12 cellular contexts compared by ENCODE assay signal in the genomic region with DNA sequence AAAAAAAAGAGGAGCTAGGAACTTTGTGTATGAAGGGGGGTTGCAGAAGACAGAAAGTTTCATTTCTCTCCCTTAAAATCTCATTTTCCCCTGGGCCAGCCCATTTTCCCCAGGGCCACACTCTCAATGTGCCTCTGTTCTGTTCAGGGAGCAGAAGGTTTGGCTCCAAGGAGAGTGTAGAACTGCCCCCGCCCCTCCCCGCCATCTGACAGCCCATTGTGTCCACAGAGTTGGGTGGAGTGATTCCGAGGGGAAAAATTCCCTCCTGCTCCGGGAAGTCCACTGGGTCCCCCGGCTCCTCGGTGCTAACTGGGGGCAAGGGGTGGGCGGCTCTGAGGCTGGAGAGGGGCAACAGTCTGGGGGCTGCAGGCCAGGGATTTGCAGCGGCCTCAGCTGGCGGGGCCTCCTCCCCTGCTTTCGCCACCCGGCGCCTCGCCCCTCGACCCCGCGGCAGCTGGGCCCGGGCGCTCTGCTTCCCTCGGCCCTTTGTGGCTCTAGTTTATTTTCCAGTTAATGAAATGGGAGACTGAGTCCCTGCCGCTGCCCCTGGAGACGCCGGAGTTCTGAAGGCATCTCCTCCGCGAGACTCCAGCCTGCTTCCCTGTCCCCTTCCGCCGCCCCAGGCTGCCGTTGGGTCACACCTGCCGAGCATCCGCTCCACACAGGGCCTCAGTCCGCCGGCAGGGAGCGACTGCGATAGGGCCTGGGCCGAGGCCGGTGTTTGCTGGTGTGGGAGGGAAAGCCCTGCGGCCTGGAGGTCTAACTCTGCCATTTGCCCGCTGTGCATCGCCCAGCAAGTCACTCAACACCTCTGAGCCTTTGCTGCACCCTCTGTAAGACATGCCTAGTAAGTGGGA. TPM values are rescaled to one million over a fixed set of nuclear protein-coding genes. Genes with fewer than 3 reads are reported as not detected.
DNase-seq lines count a peak whose midpoint lies in the region; ATAC-seq, FAIRE-seq and TF ChIP-seq lines count a peak whose summit lies in the region.
"Had no signal": no experiment of that assay in that cellular context is flagged by ENCODE, and none has a peak within 500 bp of the region (broad histone marks: within the 10 kb centered on the region; RNA-seq: fewer than 3 reads in every experiment).

No MANE protein-coding gene starts in this region.

- DNase-seq in K562 (ENCODE audit: extremely low read depth in 1 of 4, low spot score in 3 of 4): no peak
- peak; percentile 37 for DNase-seq in left cardiac atrium
- no peak for DNase-seq in retinal pigment epithelial cell (ENCODE audit: low read depth)
- DNase-seq in stimulated activated CD4-positive, alpha-beta T cell treated with anti-CD3 and anti-CD28 coated beads, Interleukin-4, amount 100 ng/mL, for 4 hours: no peak
- no peak for DNase-seq in urothelium cell line (ENCODE audit: low spot score)
- DNase-seq in NCI-H748 treated with DMSO at 0.1 percent for 48 hours (lab: John Stamatoyannopoulos, UW): no peak
- DNase-seq: activated T-cell treated with anti-CD3 and anti-CD28 coated beads, Interleukin-2, amount 50 U/mL, for 1 hour; CD8-positive, alpha-beta memory T cell; NCI-H226 had no signal

- no peak overlapping the region for H2AFZ ChIP-seq in K562 (ENCODE audit: low read depth, low read length)

- H3K36me3 ChIP-seq in ES-I3 (ENCODE audit: insufficient read depth, low read length): no peaks in the 10 kb centered on the region
- H3K36me3 ChIP-seq in K562 (ENCODE audit: control insufficient read depth, insufficient read depth, low read length): no peaks in the 10 kb centered on the region

- no peak overlapping the region for H3K4me3 ChIP-seq in K562
- no peak overlapping the region for H3K4me3 ChIP-seq in retinal pigment epithelial cell (ENCODE audit: low read length)

- POLR2A ChIA-PET in K562 (lab: Yijun Ruan, JAX): interaction anchor here (1.0 to 1.2 kb wide), 2 partner anchors 8 to 10 kb away, joined by 3 to 4 read pairs; no protein-coding TSS in a partner anchor

- intact Hi-C loops in K562 (cut with micrococcal nuclease) (no loop called here), left cardiac atrium (cut with DNase I) (no loop called here)

- H3K27me3 ChIP-seq in K562 (ENCODE audit: control insufficient read depth in 2 of 2, insufficient read depth in 2 of 2, low read length in 2 of 2): peaks cover 0 to 14% of the 10 kb centered on the region in 2 experiments; a peak in 3 of 5 replicates

- BruUV-seq in K562 (replicated peaks; lab: Mats Ljungman, UMichigan): no TSS peak

- CTCF ChIA-PET in K562 (lab: Yijun Ruan, JAX; ENCODE audit: low intra/inter-chr PET ratio): no interaction called here

- H3K9ac ChIP-seq in ES-I3 (ENCODE audit: low read depth, low read length): peak overlapping the region; percentile 35; the same call in 1 of the 2 replicates
- H3K9ac ChIP-seq in K562 (ENCODE audit: insufficient read depth in 1 of 2, low read depth in 2 of 2, low read length in 2 of 2): peak overlapping the region in 1 of 2 experiments; percentile 35; a peak in 1 of 4 replicates

- no peaks in the 10 kb centered on the region for H3K9me1 ChIP-seq in K562 (ENCODE audit: control insufficient read depth, insufficient read depth, low read length)

- H3K4me2 ChIP-seq in K562 (ENCODE audit: insufficient read depth, low read length): no peak overlapping the region

- TF ChIP-seq POLR2A in K562 (conservative IDR thresholded peaks at IDR 0.05): no peak

- in situ Hi-C loops in K562 (cut with MboI): no loop called here

- H4K20me1 ChIP-seq in K562 (replicated peaks; ENCODE audit: control insufficient read depth, insufficient read depth, low read length): no peaks in the 10 kb centered on the region

- TF ChIP-seq EP300 in K562 (IDR thresholded peaks at IDR 0.05; ENCODE audit: low read length): no peak

- H3K4me1 ChIP-seq in ES-I3 (ENCODE audit: insufficient read depth, low read length): peaks cover 26% of the 10 kb centered on the region
- no peaks in the 10 kb centered on the region; a peak in 1 of 5 replicates for H3K4me1 ChIP-seq in K562 (replicated peaks in 1 of 2; ENCODE audit: control insufficient read depth in 2 of 2, insufficient read depth in 2 of 2, low read length in 2 of 2)

- no peaks in the 10 kb centered on the region for H3K79me2 ChIP-seq in K562 (ENCODE audit: control insufficient read depth, insufficient read depth, low read length)

- H3K27ac ChIP-seq in K562 (ENCODE audit: extremely low read depth, low read depth, low read length): no peak overlapping the region
- H3K27ac ChIP-seq: RWPE1 had no signal

- 2% methylated on average over 32 of the region's 38 CpGs for WGBS in K562 (ENCODE audit: insufficient coverage, low coverage, missing lambda C conversion rate)

- TF ChIP-seq RAD21 in K562 (CRISPR knock-in tag; conservative IDR thresholded peaks at IDR 0.05 in 1 of 2, IDR thresholded peaks at IDR 0.05 in 1 of 2): no peak

- ATAC-seq in K562 (peak; percentile 73), left cardiac atrium (peak; percentile 50 to 84), GM19328 (IDR thresholded peaks at IDR 0.05; ENCODE audit: unreplicated experiment) (no peak)

- H3K9me3 ChIP-seq in ES-I3 (ENCODE audit: control insufficient read depth, insufficient read depth, low read length) (no peaks in the 10 kb centered on the region), K562 (replicated peaks; ENCODE audit: control insufficient read depth, insufficient read depth, low read depth, low read length) (no peaks in the 10 kb centered on the region)

- TF ChIP-seq CTCF in K562 (IDR thresholded peaks at IDR 0.05 in 2 of 3, conservative IDR thresholded peaks at IDR 0.05 in 1 of 3; ENCODE audit: insufficient read depth in 2 of 3, low read depth in 1 of 3, low read length in 3 of 3) (no peak), retinal pigment epithelial cell (conservative IDR thresholded peaks at IDR 0.05; ENCODE audit: low read depth, low read length) (peak; percentile 17)

- FAIRE-seq in K562 (lab: Jason Lieb, UNC) (no peak), urothelium cell line (lab: Jason Lieb, UNC) (no peak)

TF ChIP-seq in K562, 482 proteins besides CTCF, POLR2A, EP300 and RAD21 (continues in another document):
- TF ChIP-seq ZKSCAN8 (CRISPR knock-in tag; IDR thresholded peaks at IDR 0.05) (no peak), TSC22D4 (tag; IDR thresholded peaks at IDR 0.05) (no peak), CTBP1 (IDR thresholded peaks at IDR 0.05; ENCODE audit: borderline replicate concordance) (no peak), HLTF (IDR thresholded peaks at IDR 0.05) (no peak), YY1 (IDR thresholded peaks at IDR 0.05; ENCODE audit: borderline replicate concordance in 1 of 3, control insufficient read depth in 1 of 3, extremely low read depth in 1 of 3, insufficient read depth in 3 of 3, insufficient read length in 1 of 3, insufficient replicate concordance in 2 of 3, low read depth in 1 of 3, low read length in 2 of 3) (no peak), FOXJ2 (tag; IDR thresholded peaks at IDR 0.05) (no peak), NFXL1 (CRISPR knock-in tag; IDR thresholded peaks at IDR 0.05) (no peak), ZNF583 (CRISPR knock-in tag; IDR thresholded peaks at IDR 0.05) (no peak)
- TF ChIP-seq, protein P1, sequence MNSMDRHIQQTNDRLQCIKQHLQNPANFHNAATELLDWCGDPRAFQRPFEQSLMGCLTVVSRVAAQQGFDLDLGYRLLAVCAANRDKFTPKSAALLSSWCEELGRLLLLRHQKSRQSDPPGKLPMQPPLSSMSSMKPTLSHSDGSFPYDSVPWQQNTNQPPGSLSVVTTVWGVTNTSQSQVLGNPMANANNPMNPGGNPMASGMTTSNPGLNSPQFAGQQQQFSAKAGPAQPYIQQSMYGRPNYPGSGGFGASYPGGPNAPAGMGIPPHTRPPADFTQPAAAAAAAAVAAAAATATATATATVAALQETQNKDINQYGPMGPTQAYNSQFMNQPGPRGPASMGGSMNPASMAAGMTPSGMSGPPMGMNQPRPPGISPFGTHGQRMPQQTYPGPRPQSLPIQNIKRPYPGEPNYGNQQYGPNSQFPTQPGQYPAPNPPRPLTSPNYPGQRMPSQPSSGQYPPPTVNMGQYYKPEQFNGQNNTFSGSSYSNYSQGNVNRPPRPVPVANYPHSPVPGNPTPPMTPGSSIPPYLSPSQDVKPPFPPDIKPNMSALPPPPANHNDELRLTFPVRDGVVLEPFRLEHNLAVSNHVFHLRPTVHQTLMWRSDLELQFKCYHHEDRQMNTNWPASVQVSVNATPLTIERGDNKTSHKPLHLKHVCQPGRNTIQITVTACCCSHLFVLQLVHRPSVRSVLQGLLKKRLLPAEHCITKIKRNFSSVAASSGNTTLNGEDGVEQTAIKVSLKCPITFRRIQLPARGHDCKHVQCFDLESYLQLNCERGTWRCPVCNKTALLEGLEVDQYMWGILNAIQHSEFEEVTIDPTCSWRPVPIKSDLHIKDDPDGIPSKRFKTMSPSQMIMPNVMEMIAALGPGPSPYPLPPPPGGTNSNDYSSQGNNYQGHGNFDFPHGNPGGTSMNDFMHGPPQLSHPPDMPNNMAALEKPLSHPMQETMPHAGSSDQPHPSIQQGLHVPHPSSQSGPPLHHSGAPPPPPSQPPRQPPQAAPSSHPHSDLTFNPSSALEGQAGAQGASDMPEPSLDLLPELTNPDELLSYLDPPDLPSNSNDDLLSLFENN (IDR thresholded peaks at IDR 0.05; ENCODE audit: low read depth in 2 of 2, low read length in 2 of 2): no peak

RNA-seq across cellular contexts. Expression of gene KIRREL1, which starts 14.7 kb away (rescaled TPM):
- 0.07 and 0.56 TPM in 2 replicates for total RNA-seq in K562 (2011; cell fraction: chromatin; rRNA removed; ENCODE audit: low replicate concordance)
- 0.13 and 0.17 TPM in 2 replicates for total RNA-seq in K562 (2011; cell fraction: nucleolus; rRNA removed)
- total RNA-seq in K562 (2011; cell fraction: nucleoplasm; rRNA removed): 0.15 and 0.29 TPM in 2 replicates
- total RNA-seq in K562 (2014; rRNA removed) (0.05 TPM in 1 of 2 replicates, not detected in the other), K562 (2014; rRNA removed; fragmentation: Illumina TruSeq; extraction: Trizol) (under 0.01 TPM in 1 of 2 replicates, not detected in the other), K562 (2015; rRNA removed; fragmentation: Illumina TruSeq; extraction: Trizol) (0.07 TPM in 1 of 2 replicates, not detected in the other), K562 (2021) (0.18 and 0.22 TPM in 2 replicates), left cardiac atrium (10 to 100 TPM; 19.7 to 21.2 TPM)
- polyA plus RNA-seq in K562 (2011; rRNA removed) (0.01 TPM in 1 of 2 replicates, not detected in the other), K562 (2014; fragmentation: Illumina TruSeq; extraction: Trizol) (0.01 TPM in 2 replicates), K562 (2014; fragmentation: Nextera tagmentation; extraction: Ambion mirVana) (not detected), K562 (2014; rRNA removed) (not detected in 2 replicates)
- polyA plus RNA-seq in K562 (2011; cell fraction: cytosol; rRNA removed): 0.06 TPM in 1 of 2 replicates, not detected in the other
- polyA plus RNA-seq in K562 (2011; cell fraction: nucleus; rRNA removed): 0.20 TPM in 1 of 2 replicates, not detected in the other
- polyA plus RNA-seq in K562 (2012): 0.04 and 0.09 TPM in 2 replicates
- polyA minus RNA-seq in K562 (2011; rRNA and poly(A)+ RNA removed): 0.07 TPM in 1 of 2 replicates, not detected in the other
- 0.48 and 0.82 TPM in 2 replicates for polyA minus RNA-seq in K562 (2011; cell fraction: cytosol; rRNA and poly(A)+ RNA removed)
- polyA minus RNA-seq in K562 (2011; cell fraction: nucleus; rRNA and poly(A)+ RNA removed): 0.22 and 0.27 TPM in 2 replicates
- polyA plus RNA-seq: CD8-positive, alpha-beta memory T cell had no signal

Comparison
In these comparisons a context has a peak if more than half of its experiments do, and no peak if none do; other contexts are left out.
1. RNA of gene KIRREL1, which starts 14.7 kb away (total RNA-seq): 19.7 to 21.2 TPM in left cardiac atrium; under 0.01 to 0.56 TPM in K562; every median in the first group is over 10 times any median in the second.